In genomic region chr19:42293539-42293938, GRCh38 we compare ENCODE assay signal across 26 cellular contexts. TPM values are rescaled to one million over a fixed set of nuclear protein-coding genes. Genes with fewer than 3 reads are reported as not detected.
DNase-seq lines count a peak whose midpoint lies in the region; ATAC-seq, FAIRE-seq and TF ChIP-seq lines count a peak whose summit lies in the region.
"Had no signal": no experiment of that assay in that cellular context is flagged by ENCODE, and none has a peak within 500 bp of the region (broad histone marks: within the 10 kb centered on the region; RNA-seq: fewer than 3 reads in every experiment).

No MANE protein-coding gene starts in this region.

- H3K4me2 ChIP-seq in H1 (ENCODE audit: insufficient read depth in 1 of 2, low read depth in 2 of 2, low read length in 2 of 2) (no peak overlapping the region), mesenchymal stem cell (ENCODE audit: low read length, poor library complexity, severe bottlenecking) (no peak overlapping the region)
- H3K4me2 ChIP-seq: KMS-11, SK-N-SH had no signal

- CTCF ChIA-PET in H1 (lab: Charles Lee; ENCODE audit: partially characterized antibody) = interaction anchor here (0.6 to 10.6 kb wide), 18 partner anchors 8 to 185 kb away, joined by 3 to 155 read pairs (median 4); partner anchors contain the start of genes GSK3A, PAFAH1B3, PRR19 and ZNF526

- H4K20me1 ChIP-seq in H1 (replicated peaks in 1 of 2; ENCODE audit: control insufficient read depth in 1 of 2, insufficient read depth in 2 of 2, low read length in 2 of 2) = peaks cover 0 to 12% of the 10 kb centered on the region in 2 experiments

- H2AK5ac ChIP-seq in H1 (ENCODE audit: low read depth, low read length) (no peak overlapping the region), mesenchymal stem cell (ENCODE audit: low read length, severe bottlenecking) (no peak overlapping the region)

- H3K9ac ChIP-seq in H1 (replicated peaks in 1 of 4; ENCODE audit: extremely low read depth in 1 of 4, low read depth in 3 of 4, low read length in 3 of 4) (no peak overlapping the region), mesenchymal stem cell (ENCODE audit: low read length) (no peak overlapping the region)
- H3K9ac ChIP-seq: KMS-11, SK-N-SH had no signal

- H2AFZ ChIP-seq in H1 (ENCODE audit: low read length) (no peak overlapping the region), mesenchymal stem cell (ENCODE audit: low read depth, low read length) (no peak overlapping the region)

- TF ChIP-seq CTCF in AG09309 (IDR thresholded peaks at IDR 0.05; ENCODE audit: control insufficient read depth, insufficient read depth, low read depth, low read length, missing control alignments) = peak; percentile 8
- peak; percentile 44 for TF ChIP-seq CTCF in HFFc6 (IDR thresholded peaks at IDR 0.05)
- peak; percentile 42 to 59 (median 45) for TF ChIP-seq CTCF in H1 (IDR thresholded peaks at IDR 0.05; ENCODE audit: control extremely low read depth in 1 of 3, insufficient read depth in 1 of 3, low read depth in 1 of 3, low read length in 3 of 3)

- no peak for FAIRE-seq in H1 (lab: Jason Lieb, UNC)
- FAIRE-seq: GM12891 had no signal

- no peak for TF ChIP-seq POLR2A in H1 (IDR thresholded peaks at IDR 0.05; ENCODE audit: control extremely low read depth in 1 of 2, low read depth in 2 of 2, low read length in 2 of 2)

- POLR2A ChIA-PET in H1 (lab: Charles Lee; ENCODE audit: partially characterized antibody) = interaction anchor here (0.6 to 4.1 kb wide), 4 partner anchors 7 to 127 kb away, joined by 3 to 20 read pairs (median 4); partner anchors contain the start of genes PAFAH1B3 and PRR19

- TF ChIP-seq EP300 in H1 (IDR thresholded peaks at IDR 0.05; ENCODE audit: borderline replicate concordance in 1 of 2, low read depth in 2 of 2, low read length in 2 of 2) = no peak

- no peak overlapping the region for H4K8ac ChIP-seq in H1 (ENCODE audit: extremely low read depth, insufficient read depth, low read length)
- no peak overlapping the region for H4K8ac ChIP-seq in mesenchymal stem cell (ENCODE audit: low read length)

- H3K4me3 ChIP-seq in AG09309 (ENCODE audit: control insufficient read depth, low read depth, low read length) (no peak overlapping the region), H1 (ENCODE audit: extremely low read depth in 1 of 4, insufficient read depth in 2 of 4, low read depth in 3 of 4, low read length in 4 of 4) (no peak overlapping the region), mesenchymal stem cell (ENCODE audit: insufficient read depth in 1 of 2, low read depth in 1 of 2, low read length in 2 of 2) (no peak overlapping the region)
- H3K4me3 ChIP-seq: ovary, Peyer's patch had no signal

- peaks cover 10% of the 10 kb centered on the region; the same call in 1 of the 2 replicates for H3K36me3 Mint-ChIP-seq in HFFc6 (ENCODE audit: low read depth)

- H4K91ac ChIP-seq in H1 (replicated peaks; ENCODE audit: insufficient read length, low read length) (no peak overlapping the region), mesenchymal stem cell (ENCODE audit: low read length) (no peak overlapping the region)

- DNase-seq in AG09309 (ENCODE audit: low read depth) (no peak), HFFc6 (no peak), H1 (ENCODE audit: low read depth in 1 of 2, low spot score in 2 of 2) (peak in 1 of 2 experiments; percentile 67), mesenchymal stem cell (no peak), NCI-H345 (lab: John Stamatoyannopoulos, UW) (no peak), cortex of kidney (lab: John Stamatoyannopoulos, UW) (no peak)
- DNase-seq: activated T-cell treated with anti-CD3 and anti-CD28 coated beads, Interleukin-2, amount 50 U/mL, for 1 hour; AML-193; Calu3; effector CD8-positive, alpha-beta T cell; foreskin fibroblast; GDM1; NCI-H1092 treated with DMSO at 0.1 percent for 48 hours; NCI-H2171; ovary; Peyer's patch; SK-N-SH; stimulated activated CD4-positive, alpha-beta T cell treated with anti-CD3 and anti-CD28 coated beads, Interleukin-4, amount 100 ng/mL, for 4 hours; stimulated activated CD8-positive, alpha-beta memory T cell treated with anti-CD3 and anti-CD28 coated beads, Interleukin-4, amount 100 ng/mL, for 48 hours had no signal

- H2BK5ac ChIP-seq in H1 (ENCODE audit: low read depth, low read length) (no peak overlapping the region; the same call in 1 of the 2 replicates), mesenchymal stem cell (ENCODE audit: low read depth, low read length, poor library complexity, severe bottlenecking) (no peak overlapping the region)

- H3K14ac ChIP-seq in H1 (ENCODE audit: insufficient read length) (no peak overlapping the region), mesenchymal stem cell (ENCODE audit: low read length in 2 of 2) (no peak overlapping the region)

- H2BK12ac ChIP-seq in H1 (ENCODE audit: low read depth, low read length) (no peak overlapping the region), mesenchymal stem cell (ENCODE audit: low read length in 2 of 2) (no peak overlapping the region)

- no peaks in the 10 kb centered on the region for H3K79me2 ChIP-seq in H1 (ENCODE audit: control insufficient read depth in 1 of 2, insufficient read depth in 2 of 2, low read length in 2 of 2)

- H3K23me2 ChIP-seq in H1 (ENCODE audit: low read depth, low read length) = no peaks in the 10 kb centered on the region

- H3K36me3 ChIP-seq in H1 (ENCODE audit: control insufficient read depth in 2 of 4, insufficient read depth in 4 of 4, low read length in 3 of 4) (peaks cover 7 to 57% (median 43%) of the 10 kb centered on the region in 4 experiments; a peak in 7 of 8 replicates), mesenchymal stem cell (ENCODE audit: control insufficient read depth in 1 of 2, insufficient read depth in 2 of 2, low read depth in 1 of 2, low read length in 2 of 2) (peaks cover 84 to 87% of the 10 kb centered on the region in 2 experiments)
- H3K36me3 ChIP-seq: ovary had no signal

- no peaks in the 10 kb centered on the region for H3K27me3 ChIP-seq in H1 (replicated peaks in 1 of 4; ENCODE audit: control insufficient read depth in 3 of 4, extremely low read depth in 1 of 4, insufficient read depth in 3 of 4, low read length in 3 of 4)
- H3K27me3 ChIP-seq in mesenchymal stem cell (ENCODE audit: control insufficient read depth in 1 of 2, insufficient read depth in 1 of 2, low read length in 2 of 2) = no peaks in the 10 kb centered on the region
- H3K27me3 ChIP-seq: ovary, Peyer's patch had no signal

- no peak overlapping the region for H3K56ac ChIP-seq in H1 (replicated peaks; ENCODE audit: insufficient read length, low read depth, low read length)

- no peak overlapping the region for H3K18ac ChIP-seq in H1 (ENCODE audit: extremely low read depth, low read length)
- H3K18ac ChIP-seq in mesenchymal stem cell (ENCODE audit: low read depth in 1 of 2, low read length in 2 of 2) = no peak overlapping the region

- H3K27ac Mint-ChIP-seq in HFFc6 = no peak overlapping the region
- H3K27ac Mint-ChIP-seq: activated naive CD4-positive, alpha-beta T cell treated with anti-CD3 and anti-CD28 coated beads, Interleukin-2, amount 50 U/mL, for 24 hours had no signal

- ATAC-seq in GM21529 (IDR thresholded peaks at IDR 0.05; ENCODE audit: unreplicated experiment) = no peak
- no peak for ATAC-seq in HG03097 (IDR thresholded peaks at IDR 0.05; ENCODE audit: low FRiP score, unreplicated experiment)
- ATAC-seq: left lobe of liver had no signal

- WGBS in H1 (ENCODE audit: extremely low coverage in 1 of 2, insufficient coverage in 1 of 2, insufficient read length in 1 of 2, insufficient replicate concordance in 2 of 2, low coverage in 1 of 2, low lambda C conversion rate in 2 of 2, missing lambda C conversion rate in 1 of 2), 2 experiments = 91% methylated on average over 15 of the region's 17 CpGs; no CpG with 5 or more reads in 1 of the 2 experiments
- WGBS in mesenchymal stem cell = 86% methylated on average over 15 of the region's 17 CpGs

- H3K9me3 Mint-ChIP-seq in HFFc6 = no peaks in the 10 kb centered on the region
- H3K9me3 Mint-ChIP-seq: activated naive CD4-positive, alpha-beta T cell treated with anti-CD3 and anti-CD28 coated beads, Interleukin-2, amount 50 U/mL, for 24 hours had no signal

- no peak overlapping the region for H3K23ac ChIP-seq in H1 (ENCODE audit: insufficient read length)
- H3K23ac ChIP-seq in mesenchymal stem cell (ENCODE audit: low read length in 2 of 2) = no peak overlapping the region

- no peaks in the 10 kb centered on the region for H3K4me1 Mint-ChIP-seq in HFFc6 (ENCODE audit: low read depth)

- no peak overlapping the region for H3K4me3 Mint-ChIP-seq in HFFc6
- H3K4me3 Mint-ChIP-seq: activated naive CD4-positive, alpha-beta T cell treated with anti-CD3 and anti-CD28 coated beads, Interleukin-2, amount 50 U/mL, for 24 hours had no signal

- no peak overlapping the region for H3K27ac ChIP-seq in H1 (ENCODE audit: low read depth, low read length)
- no peak overlapping the region for H3K27ac ChIP-seq in mesenchymal stem cell (ENCODE audit: low read length, poor library complexity, severe bottlenecking)
- H3K27ac ChIP-seq: KMS-11, ovary, Peyer's patch had no signal

- peak; percentile 12 to 24; a peak in 2 of 4 replicates for TF ChIP-seq RAD21 in H1 (IDR thresholded peaks at IDR 0.05 in 1 of 2, conservative IDR thresholded peaks at IDR 0.05 in 1 of 2; ENCODE audit: low read depth in 2 of 2, low read length in 2 of 2)

- H2BK120ac ChIP-seq in H1 (replicated peaks; ENCODE audit: low read depth, low read length) = no peak overlapping the region
- no peak overlapping the region for H2BK120ac ChIP-seq in mesenchymal stem cell (ENCODE audit: low read depth, low read length)

- H3K4ac ChIP-seq in H1 (replicated peaks; ENCODE audit: insufficient read length, low read depth, low read length) = no peak overlapping the region
- H3K4ac ChIP-seq in mesenchymal stem cell (ENCODE audit: low read depth in 1 of 2, low read length in 2 of 2) = no peak overlapping the region

- H3K9me3 ChIP-seq in H1 (ENCODE audit: insufficient read depth in 2 of 2, low read depth in 1 of 2, low read length in 1 of 2) (no peaks in the 10 kb centered on the region), mesenchymal stem cell (ENCODE audit: control insufficient read depth, low read length) (no peaks in the 10 kb centered on the region)
- H3K9me3 ChIP-seq: ovary, Peyer's patch, SK-N-SH had no signal

- peaks cover 0 to 2% (median under 1%) of the 10 kb centered on the region in 4 experiments; a peak in 5 of 7 replicates for H3K4me1 ChIP-seq in H1 (replicated peaks in 1 of 4; ENCODE audit: control insufficient read depth in 3 of 4, insufficient read depth in 4 of 4, low read length in 3 of 4)
- H3K4me1 ChIP-seq in mesenchymal stem cell (ENCODE audit: control insufficient read depth, insufficient read depth, low read depth, low read length) = peaks cover 14% of the 10 kb centered on the region

- H3K79me1 ChIP-seq in H1 (ENCODE audit: low read depth, low read length) (peaks cover 7% of the 10 kb centered on the region), mesenchymal stem cell (replicated peaks; ENCODE audit: low read length, poor library complexity, severe bottlenecking) (peaks cover 47% of the 10 kb centered on the region)

- H3K27me3 Mint-ChIP-seq in HFFc6 (ENCODE audit: insufficient read depth) = peaks cover 2% of the 10 kb centered on the region
- H3K27me3 Mint-ChIP-seq: activated naive CD4-positive, alpha-beta T cell treated with anti-CD3 and anti-CD28 coated beads, Interleukin-2, amount 50 U/mL, for 24 hours had no signal

- no peak overlapping the region for H4K5ac ChIP-seq in H1 (ENCODE audit: insufficient read length, low read depth, low read length)

- H2BK15ac ChIP-seq in H1 (ENCODE audit: low read length) (no peak overlapping the region), mesenchymal stem cell (ENCODE audit: low read depth, poor library complexity, severe bottlenecking) (peak overlapping the region; percentile 64)

- no peak overlapping the region for H2BK20ac ChIP-seq in H1 (ENCODE audit: low read length)

RNA-seq across cellular contexts. Expression of gene PRR19, which starts 8.4 kb away (rescaled TPM):
- 1 to 10 TPM in 1 of 6 experiments, under 1 TPM in 5; 0.67 to 2.0 (median 0.86) TPM for total RNA-seq in HFFc6 (2021; fragmentation: NEBNext Ultra II Directional; extraction: Animal tissue kit (Norgen Biotek cat#: 25700))
- 6.7 and 7.2 TPM in 2 replicates for total RNA-seq in H1 (2021; fragmentation: NEBNext Ultra II Directional; extraction: Animal tissue kit (Norgen Biotek cat#: 25700))
- 7.5 and 8.9 TPM in 2 replicates for polyA plus RNA-seq in H1 (2011; rRNA removed)
- 5.1 TPM for polyA plus RNA-seq in H1 (2011; cell fraction: cytosol; rRNA removed)
- 5.0 TPM for polyA plus RNA-seq in H1 (2011; cell fraction: nucleus; rRNA removed)
- 4.3 to 7.1 TPM (median 6.5 TPM) in 4 replicates for polyA plus RNA-seq in H1 (2012, experiment 1 of 2)
- polyA plus RNA-seq in H1 (2012, experiment 2 of 2) = 8.1 TPM
- 4.9 TPM for polyA plus RNA-seq in H1 (2013, experiment 1 of 2)
- 4.5 TPM for polyA plus RNA-seq in H1 (2013, experiment 2 of 2)
- 1.9 and 2.0 TPM in 2 replicates for polyA minus RNA-seq in H1 (2011; rRNA and poly(A)+ RNA removed)
- 4.7 TPM for polyA minus RNA-seq in H1 (2011; cell fraction: cytosol; rRNA and poly(A)+ RNA removed)
- polyA minus RNA-seq in H1 (2011; cell fraction: nucleus; rRNA and poly(A)+ RNA removed) = 2.0 TPM
- polyA plus RNA-seq in mesenchymal stem cell (2013, experiment 1 of 2) = 2.2 TPM
- 2.4 TPM for polyA plus RNA-seq in mesenchymal stem cell (2013, experiment 2 of 2)
- total RNA-seq: skeletal muscle tissue had no signal

RNA-seq across cellular contexts. Expression of gene PAFAH1B3, which starts 8.9 kb away (rescaled TPM):
- 10 to 100 TPM; 32.3 to 43.5 (median 40.7) TPM for total RNA-seq in HFFc6 (2021; fragmentation: NEBNext Ultra II Directional; extraction: Animal tissue kit (Norgen Biotek cat#: 25700))
- total RNA-seq in H1 (2021; fragmentation: NEBNext Ultra II Directional; extraction: Animal tissue kit (Norgen Biotek cat#: 25700)) = 124 and 132 TPM in 2 replicates
- polyA plus RNA-seq in H1 (2011; rRNA removed) = 248 and 294 TPM in 2 replicates
- polyA plus RNA-seq in H1 (2011; cell fraction: cytosol; rRNA removed) = 171 TPM
- 201 TPM for polyA plus RNA-seq in H1 (2011; cell fraction: nucleus; rRNA removed)
- polyA plus RNA-seq in H1 (2012, experiment 1 of 2) = 95.5 to 156 TPM (median 148 TPM) in 4 replicates
- 202 TPM for polyA plus RNA-seq in H1 (2012, experiment 2 of 2)
- 109 TPM for polyA plus RNA-seq in H1 (2013, experiment 1 of 2)
- 108 TPM for polyA plus RNA-seq in H1 (2013, experiment 2 of 2)
- 61.2 and 78.8 TPM in 2 replicates for polyA minus RNA-seq in H1 (2011; rRNA and poly(A)+ RNA removed)
- 60.3 TPM for polyA minus RNA-seq in H1 (2011; cell fraction: cytosol; rRNA and poly(A)+ RNA removed)
- 52.6 TPM for polyA minus RNA-seq in H1 (2011; cell fraction: nucleus; rRNA and poly(A)+ RNA removed)
- polyA plus RNA-seq in mesenchymal stem cell (2013, experiment 1 of 2) = 50.5 TPM
- 52.5 TPM for polyA plus RNA-seq in mesenchymal stem cell (2013, experiment 2 of 2)

RNA-seq across cellular contexts. Expression of gene TMEM145, which starts 19.6 kb away (rescaled TPM):
- under 1 TPM; 0.12 to 0.47 (median 0.34) TPM for total RNA-seq in HFFc6 (2021; fragmentation: NEBNext Ultra II Directional; extraction: Animal tissue kit (Norgen Biotek cat#: 25700))
- 4.7 and 5.0 TPM in 2 replicates for total RNA-seq in H1 (2021; fragmentation: NEBNext Ultra II Directional; extraction: Animal tissue kit (Norgen Biotek cat#: 25700))
- 2.3 and 4.5 TPM in 2 replicates for polyA plus RNA-seq in H1 (2011; rRNA removed)
- 2.1 TPM for polyA plus RNA-seq in H1 (2011; cell fraction: cytosol; rRNA removed)
- polyA plus RNA-seq in H1 (2011; cell fraction: nucleus; rRNA removed) = 19.4 TPM
- polyA plus RNA-seq in H1 (2012, experiment 1 of 2) = 7.2 to 10.4 TPM (median 8.4 TPM) in 4 replicates
- 6.6 TPM for polyA plus RNA-seq in H1 (2012, experiment 2 of 2)
- polyA plus RNA-seq in H1 (2013, experiment 1 of 2) = 6.3 TPM
- 5.4 TPM for polyA plus RNA-seq in H1 (2013, experiment 2 of 2)
- 7.5 and 11.1 TPM in 2 replicates for polyA minus RNA-seq in H1 (2011; rRNA and poly(A)+ RNA removed)
- 3.3 TPM for polyA minus RNA-seq in H1 (2011; cell fraction: cytosol; rRNA and poly(A)+ RNA removed)
- 8.0 TPM for polyA minus RNA-seq in H1 (2011; cell fraction: nucleus; rRNA and poly(A)+ RNA removed)
- polyA plus RNA-seq in mesenchymal stem cell (2013, experiment 1 of 2) = 0.07 TPM
- polyA plus RNA-seq in mesenchymal stem cell (2013, experiment 2 of 2) = 0.23 TPM
- total RNA-seq: left lobe of liver, Peyer's patch had no signal

RNA-seq across cellular contexts. Expression of gene CIC, which starts 24.5 kb away (rescaled TPM):
- 10 to 100 TPM; 67.6 to 75.4 (median 73.7) TPM for total RNA-seq in HFFc6 (2021; fragmentation: NEBNext Ultra II Directional; extraction: Animal tissue kit (Norgen Biotek cat#: 25700))
- total RNA-seq in H1 (2021; fragmentation: NEBNext Ultra II Directional; extraction: Animal tissue kit (Norgen Biotek cat#: 25700)) = 43.6 and 48.4 TPM in 2 replicates
- 13.2 and 23.1 TPM in 2 replicates for polyA plus RNA-seq in H1 (2011; rRNA removed)
- polyA plus RNA-seq in H1 (2011; cell fraction: cytosol; rRNA removed) = 12.9 TPM
- 85.4 TPM for polyA plus RNA-seq in H1 (2011; cell fraction: nucleus; rRNA removed)
- polyA plus RNA-seq in H1 (2012, experiment 1 of 2) = 26.5 to 45.2 TPM (median 39.7 TPM) in 4 replicates
- polyA plus RNA-seq in H1 (2012, experiment 2 of 2) = 24.2 TPM
- 28.3 TPM for polyA plus RNA-seq in H1 (2013, experiment 1 of 2)
- 27.0 TPM for polyA plus RNA-seq in H1 (2013, experiment 2 of 2)
- 3.7 and 5.1 TPM in 2 replicates for polyA minus RNA-seq in H1 (2011; rRNA and poly(A)+ RNA removed)
- polyA minus RNA-seq in H1 (2011; cell fraction: cytosol; rRNA and poly(A)+ RNA removed) = 18.2 TPM
- polyA minus RNA-seq in H1 (2011; cell fraction: nucleus; rRNA and poly(A)+ RNA removed) = 17.1 TPM
- polyA plus RNA-seq in mesenchymal stem cell (2013, experiment 1 of 2) = 55.2 TPM
- 52.0 TPM for polyA plus RNA-seq in mesenchymal stem cell (2013, experiment 2 of 2)

RNA-seq across cellular contexts. Expression of gene MEGF8, which starts 31.9 kb away (rescaled TPM):
- 10 to 100 TPM; 17.7 to 23.6 (median 18.8) TPM for total RNA-seq in HFFc6 (2021; fragmentation: NEBNext Ultra II Directional; extraction: Animal tissue kit (Norgen Biotek cat#: 25700))
- total RNA-seq in H1 (2021; fragmentation: NEBNext Ultra II Directional; extraction: Animal tissue kit (Norgen Biotek cat#: 25700)) = 22.3 and 23.7 TPM in 2 replicates
- polyA plus RNA-seq in H1 (2011; rRNA removed) = 13.0 and 22.9 TPM in 2 replicates
- 14.4 TPM for polyA plus RNA-seq in H1 (2011; cell fraction: cytosol; rRNA removed)
- polyA plus RNA-seq in H1 (2011; cell fraction: nucleus; rRNA removed) = 36.3 TPM
- 19.5 to 28.0 TPM (median 24.5 TPM) in 4 replicates for polyA plus RNA-seq in H1 (2012, experiment 1 of 2)
- 17.4 TPM for polyA plus RNA-seq in H1 (2012, experiment 2 of 2)
- 25.0 TPM for polyA plus RNA-seq in H1 (2013, experiment 1 of 2)
- 20.5 TPM for polyA plus RNA-seq in H1 (2013, experiment 2 of 2)
- polyA minus RNA-seq in H1 (2011; rRNA and poly(A)+ RNA removed) = 12.0 and 12.8 TPM in 2 replicates
- polyA minus RNA-seq in H1 (2011; cell fraction: cytosol; rRNA and poly(A)+ RNA removed) = 27.8 TPM
- 24.9 TPM for polyA minus RNA-seq in H1 (2011; cell fraction: nucleus; rRNA and poly(A)+ RNA removed)
- 19.0 TPM for polyA plus RNA-seq in mesenchymal stem cell (2013, experiment 1 of 2)
- polyA plus RNA-seq in mesenchymal stem cell (2013, experiment 2 of 2) = 17.8 TPM
